ENCODE assay signal across 1 cellular context in genomic region chr3:42900226-42900625, GRCh38.
A peak's percentile ranks its signal among the peaks of the same experiment; 100 is the strongest.
TF ChIP-seq lines count a peak whose summit lies in the region.

No MANE protein-coding gene starts in this region.

TF ChIP-seq in K562, 482 proteins besides CTCF, POLR2A, EP300 and RAD21:
- peak; percentile 36; the same call in 1 of the 2 replicates for TF ChIP-seq NFIC (IDR thresholded peaks at IDR 0.05)
- TF ChIP-seq, protein P1, sequence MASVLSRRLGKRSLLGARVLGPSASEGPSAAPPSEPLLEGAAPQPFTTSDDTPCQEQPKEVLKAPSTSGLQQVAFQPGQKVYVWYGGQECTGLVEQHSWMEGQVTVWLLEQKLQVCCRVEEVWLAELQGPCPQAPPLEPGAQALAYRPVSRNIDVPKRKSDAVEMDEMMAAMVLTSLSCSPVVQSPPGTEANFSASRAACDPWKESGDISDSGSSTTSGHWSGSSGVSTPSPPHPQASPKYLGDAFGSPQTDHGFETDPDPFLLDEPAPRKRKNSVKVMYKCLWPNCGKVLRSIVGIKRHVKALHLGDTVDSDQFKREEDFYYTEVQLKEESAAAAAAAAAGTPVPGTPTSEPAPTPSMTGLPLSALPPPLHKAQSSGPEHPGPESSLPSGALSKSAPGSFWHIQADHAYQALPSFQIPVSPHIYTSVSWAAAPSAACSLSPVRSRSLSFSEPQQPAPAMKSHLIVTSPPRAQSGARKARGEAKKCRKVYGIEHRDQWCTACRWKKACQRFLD (CRISPR knock-in tag; IDR thresholded peaks at IDR 0.05), result no peak
- no peak for TF ChIP-seq ZBED1 (IDR thresholded peaks at IDR 0.05)
- TF ChIP-seq EWSR1 (IDR thresholded peaks at IDR 0.05; ENCODE audit: borderline replicate concordance, low read depth, partially characterized antibody), result no peak
